Comparison of ENCODE assay signal across 28 cellular contexts in genomic region chr11:132020001-132020400, GRCh38.
"Had no signal": no experiment of that assay in that cellular context is flagged by ENCODE, and none has a peak within 500 bp of the region (broad histone marks: within the 10 kb centered on the region; RNA-seq: fewer than 3 reads in every experiment).

No MANE protein-coding gene starts in this region.

- H3K36me3 Mint-ChIP-seq: natural killer cell; neural progenitor cell; stimulated activated effector memory CD8-positive, alpha-beta T cell treated with anti-CD3 and anti-CD28 coated beads, Interleukin-12 subunit alpha, Interleukin-12 subunit beta, amount 100 ng/mL, for 72 hours; stimulated activated naive B cell treated with anti-CD40 and anti-IgM and Interleukin-4, amounts not matched to agents 10 μg/mL and 1 μg/mL and 100 μg/mL, for 72 hours; type B pancreatic cell had no signal

- H3K9me3 Mint-ChIP-seq: type B pancreatic cell had no signal

- ATAC-seq: natural killer cell; psoas muscle; right cardiac atrium; right lobe of liver; stimulated activated effector memory CD8-positive, alpha-beta T cell treated with anti-CD3 and anti-CD28 coated beads, Interleukin-12 subunit alpha, Interleukin-12 subunit beta, amount 100 ng/mL, for 72 hours; stimulated activated naive B cell treated with anti-CD40 and anti-IgM and Interleukin-4, amounts not matched to agents 10 μg/mL and 1 μg/mL and 100 μg/mL, for 72 hours; upper lobe of right lung had no signal

- H3K27ac ChIP-seq: neural progenitor cell, ovary, parathyroid adenoma, psoas muscle, right lobe of liver, sigmoid colon, stomach, testis, tibial artery, transverse colon, upper lobe of right lung, uterus had no signal

- H3K27me3 ChIP-seq: neural progenitor cell, ovary, sigmoid colon, stomach, testis, tibial artery, transverse colon, upper lobe of right lung, uterus had no signal

- DNase-seq: natural killer cell; occipital lobe; ovary; posterior cingulate gyrus; psoas muscle; right cardiac atrium; right lobe of liver; sigmoid colon; small intestine; stimulated activated CD4-positive, alpha-beta T cell treated with anti-CD3 and anti-CD28 coated beads, Interleukin-15, amount 100 ng/mL, for 24 hours; stimulated activated CD4-positive, alpha-beta T cell treated with anti-CD3 and anti-CD28 coated beads, Interleukin-2, amount 100 ng/mL, for 24 hours; stimulated activated CD4-positive, alpha-beta T cell treated with anti-CD3 and anti-CD28 coated beads, Interleukin-2, amount 100 ng/mL, for 48 hours; stimulated activated CD4-positive, alpha-beta T cell treated with anti-CD3 and anti-CD28 coated beads, Interleukin-4, amount 100 ng/mL, for 24 hours; stimulated activated naive B cell treated with anti-CD40 and anti-IgM and Interleukin-4, amounts not matched to agents 10 μg/mL and 1 μg/mL and 100 μg/mL, for 72 hours; stimulated activated naive CD4-positive, alpha-beta T cell treated with Interleukin-2 at 50 U/mL for 16 hours; stomach; testis; tibial artery; transverse colon; upper lobe of right lung; uterus had no signal

- H3K9ac ChIP-seq: neural progenitor cell, parathyroid adenoma had no signal

- H3K4me3 Mint-ChIP-seq: natural killer cell; nephron; neural progenitor cell; stimulated activated effector memory CD8-positive, alpha-beta T cell treated with anti-CD3 and anti-CD28 coated beads, Interleukin-12 subunit alpha, Interleukin-12 subunit beta, amount 100 ng/mL, for 72 hours; stimulated activated naive B cell treated with anti-CD40 and anti-IgM and Interleukin-4, amounts not matched to agents 10 μg/mL and 1 μg/mL and 100 μg/mL, for 72 hours; stimulated activated naive CD8-positive, alpha-beta T cell treated with anti-CD3 and anti-CD28 coated beads, Interleukin-15, Interleukin-2, amounts not matched to agents 100 ng/mL and 50 ng/mL, for 24 hours; type B pancreatic cell had no signal

- H2AFZ ChIP-seq: neural progenitor cell, parathyroid adenoma had no signal

- H3K4me1 Mint-ChIP-seq: natural killer cell; stimulated activated effector memory CD8-positive, alpha-beta T cell treated with anti-CD3 and anti-CD28 coated beads, Interleukin-12 subunit alpha, Interleukin-12 subunit beta, amount 100 ng/mL, for 72 hours; stimulated activated naive B cell treated with anti-CD40 and anti-IgM and Interleukin-4, amounts not matched to agents 10 μg/mL and 1 μg/mL and 100 μg/mL, for 72 hours had no signal

- H3K27ac Mint-ChIP-seq: natural killer cell; nephron; neural progenitor cell; progenitor cell of endocrine pancreas; stimulated activated effector memory CD8-positive, alpha-beta T cell treated with anti-CD3 and anti-CD28 coated beads, Interleukin-12 subunit alpha, Interleukin-12 subunit beta, amount 100 ng/mL, for 72 hours; stimulated activated naive B cell treated with anti-CD40 and anti-IgM and Interleukin-4, amounts not matched to agents 10 μg/mL and 1 μg/mL and 100 μg/mL, for 72 hours; stimulated activated naive CD8-positive, alpha-beta T cell treated with anti-CD3 and anti-CD28 coated beads, Interleukin-15, Interleukin-2, amounts not matched to agents 100 ng/mL and 50 ng/mL, for 24 hours; type B pancreatic cell had no signal

- FAIRE-seq: small intestine had no signal

- H3K4me3 ChIP-seq: neural progenitor cell, ovary, psoas muscle, right lobe of liver, sigmoid colon, stomach, testis, tibial artery, transverse colon, upper lobe of right lung, uterus had no signal

- H3K9me3 ChIP-seq: ovary, psoas muscle, right lobe of liver, sigmoid colon, stomach, testis, tibial artery, transverse colon, upper lobe of right lung, uterus had no signal

- H3K4me2 ChIP-seq: neural progenitor cell had no signal

- H3K4me1 ChIP-seq: neural progenitor cell, parathyroid adenoma, psoas muscle, right lobe of liver, stomach, testis, tibial artery, transverse colon, upper lobe of right lung, uterus had no signal

- H3K27me3 Mint-ChIP-seq: stimulated activated naive B cell treated with anti-CD40 and anti-IgM and Interleukin-4, amounts not matched to agents 10 μg/mL and 1 μg/mL and 100 μg/mL, for 72 hours; stimulated activated naive CD8-positive, alpha-beta T cell treated with anti-CD3 and anti-CD28 coated beads, Interleukin-15, Interleukin-2, amounts not matched to agents 100 ng/mL and 50 ng/mL, for 24 hours had no signal

- H3K36me3 ChIP-seq: neural progenitor cell, ovary, right lobe of liver, sigmoid colon, stomach, tibial artery, transverse colon, upper lobe of right lung, uterus had no signal
